22 cellular contexts compared by ENCODE assay signal in the genomic region with DNA sequence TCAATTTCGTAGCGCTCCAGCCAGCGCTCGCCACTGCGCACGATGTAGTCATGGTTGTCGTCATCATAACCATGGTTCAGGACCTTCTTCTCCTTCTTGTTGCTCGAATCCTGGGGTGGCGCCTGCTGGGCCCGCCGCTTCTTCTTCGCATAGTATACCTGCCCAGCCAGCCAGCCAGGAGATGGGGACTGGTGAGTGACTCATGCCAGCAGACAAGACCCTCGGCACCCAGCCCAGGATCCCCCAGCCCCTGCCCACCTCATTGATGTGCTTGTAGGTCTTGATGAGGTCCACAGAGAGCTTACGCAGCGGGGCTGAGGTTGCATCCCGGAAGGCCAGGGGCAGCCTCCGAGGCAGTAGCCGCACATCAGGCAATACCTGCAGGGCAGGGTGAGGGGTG. TPM values are rescaled to one million over a fixed set of nuclear protein-coding genes. Genes with fewer than 3 reads are reported as not detected.
DNase-seq lines count a peak whose midpoint lies in the region; ATAC-seq, FAIRE-seq and TF ChIP-seq lines count a peak whose summit lies in the region.
"Had no signal": no experiment of that assay in that cellular context is flagged by ENCODE, and none has a peak within 500 bp of the region (broad histone marks: within the 10 kb centered on the region; RNA-seq: fewer than 3 reads in every experiment).

No MANE protein-coding gene starts in this region.

- no peak overlapping the region for H3K4me3 ChIP-seq in HepG2 (replicated peaks in 1 of 3; ENCODE audit: insufficient read depth in 1 of 3, low read depth in 2 of 3, low read length in 3 of 3)
- no peak overlapping the region for H3K4me3 ChIP-seq in right lobe of liver
- H3K4me3 ChIP-seq in kidney (ENCODE audit: low read length in 2 of 2): no peak overlapping the region
- H3K4me3 ChIP-seq in neuronal stem cell (ENCODE audit: low read length in 2 of 2): no peak overlapping the region

- H2BK120ac ChIP-seq in neuronal stem cell (ENCODE audit: low read depth, low read length): no peak overlapping the region

- H3K79me1 ChIP-seq in neuronal stem cell (ENCODE audit: low read depth, low read length): peaks cover 18% of the 10 kb centered on the region

- H3K27me3 ChIP-seq in HepG2 (ENCODE audit: control insufficient read depth in 1 of 2, insufficient read depth in 2 of 2, low read length in 2 of 2) (no peaks in the 10 kb centered on the region), right lobe of liver (no peaks in the 10 kb centered on the region), neuronal stem cell (ENCODE audit: control insufficient read depth in 3 of 3, insufficient read depth in 3 of 3, low read depth in 1 of 3, low read length in 3 of 3) (no peaks in the 10 kb centered on the region)

- H2BK5ac ChIP-seq in neuronal stem cell (ENCODE audit: low read length): peak overlapping the region; percentile 46

- H2AK5ac ChIP-seq in neuronal stem cell (ENCODE audit: low read depth, low read length): no peak overlapping the region

- no peak overlapping the region for H3K4me2 ChIP-seq in HepG2 (ENCODE audit: low read depth, low read length)
- H3K4me2 ChIP-seq in neuronal stem cell (ENCODE audit: insufficient read depth, low read length, poor library complexity, severe bottlenecking): no peak overlapping the region

- H3K9me3 ChIP-seq in HepG2 (ENCODE audit: low read length) (no peaks in the 10 kb centered on the region), right lobe of liver (no peaks in the 10 kb centered on the region), kidney (ENCODE audit: control insufficient read depth in 1 of 2, low read length in 2 of 2) (no peaks in the 10 kb centered on the region), neuronal stem cell (replicated peaks in 1 of 2; ENCODE audit: control insufficient read depth in 2 of 2, insufficient read depth in 1 of 2, low read depth in 1 of 2, low read length in 2 of 2) (no peaks in the 10 kb centered on the region)

- TF ChIP-seq CTCF in HepG2 (CRISPR knock-in tag; IDR thresholded peaks at IDR 0.05) (no peak), right lobe of liver (IDR thresholded peaks at IDR 0.05) (no peak), kidney (IDR thresholded peaks at IDR 0.05; ENCODE audit: borderline replicate concordance, extremely low read depth, insufficient read depth) (no peak)

- H4K8ac ChIP-seq in neuronal stem cell (ENCODE audit: low read depth, low read length): peak overlapping the region; percentile 53

- in situ Hi-C loops in HepG2 (cut with HindIII; ENCODE audit: extremely low pct_ligation_motif_present, low pct_unique_long_range_greater_than_20kb): no loop called here

- H3K79me2 ChIP-seq in HepG2 (ENCODE audit: insufficient read depth, low read length): no peaks in the 10 kb centered on the region

- 97% methylated on average over 14 of the region's 18 CpGs for WGBS in HepG2 (ENCODE audit: low lambda C conversion rate)
- WGBS in right lobe of liver (ENCODE audit: insufficient coverage, low coverage, low lambda C conversion rate, missing lambda C conversion rate): 91% methylated on average over 13 of the region's 18 CpGs
- no CpG with 5 or more reads among the region's 18 CpGs for WGBS in neuronal stem cell (ENCODE audit: extremely low coverage in 2 of 2, insufficient read length in 2 of 2, insufficient replicate concordance in 1 of 2), 2 donors

- peaks cover 39% of the 10 kb centered on the region for H3K4me1 Mint-ChIP-seq in activated naive CD4-positive, alpha-beta T cell treated with anti-CD3 and anti-CD28 coated beads, Interleukin-2, amount 10 ng/mL, durations not matched to agents 7 days and 5 days

- no peak overlapping the region for H3K4me3 Mint-ChIP-seq in activated naive CD4-positive, alpha-beta T cell treated with anti-CD3 and anti-CD28 coated beads, Interleukin-2, amount 10 ng/mL, durations not matched to agents 7 days and 5 days

- H3K9ac ChIP-seq in HepG2 (ENCODE audit: insufficient read depth, low read depth, low read length) (no peak overlapping the region), kidney (ENCODE audit: low read length in 2 of 2) (no peak overlapping the region), neuronal stem cell (ENCODE audit: low read depth, low read length, poor library complexity) (peak overlapping the region; percentile 30)

- TF ChIP-seq POLR2A in HepG2 (IDR thresholded peaks at IDR 0.05; ENCODE audit: insufficient read depth in 1 of 2, low read depth in 2 of 2, low read length in 2 of 2) (no peak), right lobe of liver (IDR thresholded peaks at IDR 0.05) (no peak)

- no peak overlapping the region for H3K4ac ChIP-seq in neuronal stem cell (ENCODE audit: low read length)

- H2BK12ac ChIP-seq in neuronal stem cell (ENCODE audit: low read length): no peak overlapping the region

- peaks cover 50% of the 10 kb centered on the region for H3K36me3 Mint-ChIP-seq in activated naive CD4-positive, alpha-beta T cell treated with anti-CD3 and anti-CD28 coated beads, Interleukin-2, amount 10 ng/mL, durations not matched to agents 7 days and 5 days

- no peaks in the 10 kb centered on the region for H3K9me3 Mint-ChIP-seq in activated naive CD4-positive, alpha-beta T cell treated with anti-CD3 and anti-CD28 coated beads, Interleukin-2, amount 10 ng/mL, durations not matched to agents 7 days and 5 days

- FAIRE-seq in HepG2 (lab: Jason Lieb, UNC) (no peak), kidney (lab: Jason Lieb, UNC) (no peak)
- FAIRE-seq: A204.1, GM18507, H1, RCC 7860 had no signal

- intact Hi-C loops in HepG2 (cut with micrococcal nuclease; ENCODE audit: unreplicated experiment) (no loop called here), right lobe of liver (cut with DNase I) (no loop called here), kidney (cut with DNase I) (no loop called here)

- no peak overlapping the region for H2BK15ac ChIP-seq in neuronal stem cell (ENCODE audit: low read length)

- no TSS peak for BruUV-seq in HepG2 (replicated peaks; lab: Mats Ljungman, UMichigan)

- CTCF ChIA-PET in HepG2 (lab: Yijun Ruan, JAX; ENCODE audit: low intra/inter-chr PET ratio, low total read pairs): no interaction called here
- CTCF ChIA-PET in activated naive CD4-positive, alpha-beta T cell treated with anti-CD3 and anti-CD28 coated beads, Interleukin-2, amount 10 ng/mL, durations not matched to agents 7 days and 5 days (lab: Charles Lee): interaction anchor here (0.6 to 3.3 kb wide), 2 partner anchors 12 to 13 kb away, joined by 5 to 20 read pairs; no protein-coding TSS in a partner anchor

- H3K27me3 Mint-ChIP-seq in activated naive CD4-positive, alpha-beta T cell treated with anti-CD3 and anti-CD28 coated beads, Interleukin-2, amount 10 ng/mL, durations not matched to agents 7 days and 5 days: no peaks in the 10 kb centered on the region

- H3K18ac ChIP-seq in neuronal stem cell (ENCODE audit: low read length): peak overlapping the region; percentile 25

- H2AFZ ChIP-seq in HepG2 (ENCODE audit: low read length) (no peak overlapping the region), neuronal stem cell (ENCODE audit: low read length) (no peak overlapping the region)

- ATAC-seq in HepG2: no peak
- no peak for ATAC-seq in right lobe of liver
- ATAC-seq in GM21360 (IDR thresholded peaks at IDR 0.05; ENCODE audit: unreplicated experiment): no peak
- ATAC-seq: Right ventricle myocardium inferior had no signal

- no peak for DNase-seq in HepG2 (ENCODE audit: low spot score)
- no peak for DNase-seq in right lobe of liver
- DNase-seq in kidney: peak; percentile 66
- no peak for DNase-seq in neuronal stem cell (ENCODE audit: low spot score)
- DNase-seq in SKM-1 treated with dmso at 0.1 percent for 144 hours (lab: John Stamatoyannopoulos, UW; ENCODE audit: unreplicated experiment): no peak
- no peak for DNase-seq in activated naive CD4-positive, alpha-beta T cell treated with anti-CD3 and anti-CD28 coated beads, Interleukin-2, amount 10 ng/mL, durations not matched to agents 7 days and 5 days
- DNase-seq in DMS79 (lab: John Stamatoyannopoulos, UW): no peak
- DNase-seq: GDM1, Kasumi-1, NCI-H1694 treated with DMSO at 0.1 percent for 48 hours, NCI-H2081 treated with DMSO at 0.1 percent for 48 hours, NCI-H2171 treated with DMSO at 0.1 percent for 48 hours, NCI-H524 treated with DMSO at 0.1 percent for 48 hours, OCI-M1 had no signal

- H3K27ac Mint-ChIP-seq in activated naive CD4-positive, alpha-beta T cell treated with anti-CD3 and anti-CD28 coated beads, Interleukin-2, amount 10 ng/mL, durations not matched to agents 7 days and 5 days: no peak overlapping the region

- H3K36me3 ChIP-seq in HepG2 (replicated peaks in 1 of 2; ENCODE audit: control insufficient read depth in 1 of 2, insufficient read depth in 2 of 2, low read length in 2 of 2): peaks cover 25 to 52% of the 10 kb centered on the region in 2 experiments; a peak in 4 of 5 replicates
- H3K36me3 ChIP-seq in right lobe of liver: peaks cover 0 to 27% (median 7%) of the 10 kb centered on the region in 4 donors
- H3K36me3 ChIP-seq in kidney (ENCODE audit: control insufficient read depth in 1 of 2, insufficient read depth in 2 of 2, low read length in 2 of 2): peaks cover 23 to 52% of the 10 kb centered on the region in 2 donors
- peaks cover 47 to 84% of the 10 kb centered on the region in 2 donors for H3K36me3 ChIP-seq in neuronal stem cell (replicated peaks in 1 of 2; ENCODE audit: control insufficient read depth in 2 of 2, insufficient read depth in 2 of 2, low read length in 2 of 2)

- peak overlapping the region; percentile 74 for H3K23ac ChIP-seq in neuronal stem cell (ENCODE audit: low read depth, low read length, poor library complexity)

- H3K27ac ChIP-seq in HepG2 (ENCODE audit: extremely low read length, insufficient read depth, low read length) (no peak overlapping the region), right lobe of liver (no peak overlapping the region), kidney (ENCODE audit: low read depth in 2 of 2, low read length in 2 of 2) (no peak overlapping the region), neuronal stem cell (replicated peaks; ENCODE audit: low read length) (no peak overlapping the region)
- H3K27ac ChIP-seq: C4-2B had no signal

- H4K20me1 ChIP-seq in HepG2 (ENCODE audit: insufficient read depth, low read length): no peaks in the 10 kb centered on the region

- POLR2A ChIA-PET in HepG2 (lab: Yijun Ruan, JAX): no interaction called here

- no peak for TF ChIP-seq RAD21 in HepG2 (CRISPR knock-in tag; IDR thresholded peaks at IDR 0.05)

- no peaks in the 10 kb centered on the region for H3K4me1 ChIP-seq in HepG2 (ENCODE audit: insufficient read depth, low read length)
- H3K4me1 ChIP-seq in right lobe of liver: peaks cover 0 to 16% (median 3%) of the 10 kb centered on the region in 4 donors
- H3K4me1 ChIP-seq in kidney (ENCODE audit: control insufficient read depth in 1 of 2, insufficient read depth in 1 of 2, low read depth in 1 of 2, low read length in 2 of 2): peaks cover 7 to 13% of the 10 kb centered on the region in 2 donors
- H3K4me1 ChIP-seq in neuronal stem cell (ENCODE audit: control insufficient read depth in 2 of 2, insufficient read depth in 1 of 2, low read depth in 1 of 2, low read length in 2 of 2): peaks cover 13 to 19% of the 10 kb centered on the region in 2 donors

- no peak overlapping the region for H3K14ac ChIP-seq in neuronal stem cell (ENCODE audit: low read length)

- TF ChIP-seq EP300 in HepG2 (IDR thresholded peaks at IDR 0.05; ENCODE audit: low read depth in 2 of 2, low read length in 2 of 2): no peak
- TF ChIP-seq EP300 in HepG2 (CRISPR knock-in tag; IDR thresholded peaks at IDR 0.05; ENCODE audit: borderline replicate concordance): no peak

- H4K91ac ChIP-seq in neuronal stem cell (ENCODE audit: low read depth, low read length, poor library complexity): no peak overlapping the region

RNA-seq across cellular contexts. Expression of gene DYRK1B, which starts 3.6 kb away (rescaled TPM):
- 0.45 and 0.82 TPM in 2 replicates for total RNA-seq in HepG2 (2016; rRNA removed; fragmentation: Illumina TruSeq; extraction: Trizol)
- 1.2 and 1.7 TPM in 2 replicates for total RNA-seq in HepG2 (2016; cell fraction: cytosol; rRNA removed; fragmentation: Illumina TruSeq; extraction: Trizol; ENCODE audit: low read depth)
- 0.39 and 1.3 TPM in 2 replicates for total RNA-seq in HepG2 (2016; cell fraction: insoluble cytoplasmic fraction; rRNA removed; fragmentation: Illumina TruSeq; extraction: Trizol)
- 1.00 and 1.1 TPM in 2 replicates for total RNA-seq in HepG2 (2016; cell fraction: membrane; rRNA removed; fragmentation: Illumina TruSeq; extraction: Trizol)
- total RNA-seq in HepG2 (2016; cell fraction: nucleus; rRNA removed; fragmentation: Illumina TruSeq; extraction: Trizol): 1.3 and 1.5 TPM in 2 replicates
- polyA plus RNA-seq in HepG2 (2011; rRNA removed): 1.1 and 1.3 TPM in 2 replicates
- polyA plus RNA-seq in HepG2 (2011; cell fraction: cytosol; rRNA removed): 0.50 and 0.64 TPM in 2 replicates
- polyA plus RNA-seq in HepG2 (2011; cell fraction: nucleus; rRNA removed): 5.0 and 6.5 TPM in 2 replicates
- polyA plus RNA-seq in HepG2 (2012): 2.0 and 2.5 TPM in 2 replicates
- polyA plus RNA-seq in HepG2 (2016; cell fraction: cytosol; fragmentation: Illumina TruSeq; extraction: Trizol; ENCODE audit: low read depth): 1.7 and 1.9 TPM in 2 replicates
- polyA plus RNA-seq in HepG2 (2016; cell fraction: insoluble cytoplasmic fraction; fragmentation: Illumina TruSeq; extraction: Trizol; ENCODE audit: low read depth): 0.58 and 0.68 TPM in 2 replicates
- 1.8 and 2.4 TPM in 2 replicates for polyA plus RNA-seq in HepG2 (2016; cell fraction: membrane; fragmentation: Illumina TruSeq; extraction: Trizol; ENCODE audit: low read depth)
- 4.3 and 5.9 TPM in 2 replicates for polyA plus RNA-seq in HepG2 (2016; cell fraction: nucleus; fragmentation: Illumina TruSeq; extraction: Trizol; ENCODE audit: insufficient read depth, low read depth)
- polyA minus RNA-seq in HepG2 (2011; rRNA and poly(A)+ RNA removed; ENCODE audit: low replicate concordance): 1.2 and 13.7 TPM in 2 replicates
- polyA minus RNA-seq in HepG2 (2011; cell fraction: cytosol; rRNA and poly(A)+ RNA removed): not detected in 2 replicates
- polyA minus RNA-seq in HepG2 (2011; cell fraction: nucleus; rRNA and poly(A)+ RNA removed): 1.3 and 2.7 TPM in 2 replicates
- total RNA-seq in right lobe of liver: 1 to 10 TPM; 2.5 to 6.3 (median 4.4) TPM
- total RNA-seq in kidney: 28.9 TPM
- polyA plus RNA-seq in kidney (ENCODE audit: insufficient read depth, low read depth, low replicate concordance): 18.9 TPM
- 36.7 TPM for polyA plus RNA-seq in neuronal stem cell (2013, experiment 1 of 2)
- polyA plus RNA-seq in neuronal stem cell (2013, experiment 2 of 2): 35.1 TPM

RNA-seq across cellular contexts. Expression of gene FBL, which starts 15.8 kb away (rescaled TPM):
- total RNA-seq in HepG2 (2016; rRNA removed; fragmentation: Illumina TruSeq; extraction: Trizol) (153 and 235 TPM in 2 replicates), right lobe of liver (10 to 100 TPM; 46.1 to 76.2 (median 51.4) TPM), kidney (165 TPM)
- 97.6 and 118 TPM in 2 replicates for total RNA-seq in HepG2 (2016; cell fraction: cytosol; rRNA removed; fragmentation: Illumina TruSeq; extraction: Trizol; ENCODE audit: low read depth)
- total RNA-seq in HepG2 (2016; cell fraction: insoluble cytoplasmic fraction; rRNA removed; fragmentation: Illumina TruSeq; extraction: Trizol): 156 and 237 TPM in 2 replicates
- total RNA-seq in HepG2 (2016; cell fraction: membrane; rRNA removed; fragmentation: Illumina TruSeq; extraction: Trizol): 195 and 220 TPM in 2 replicates
- total RNA-seq in HepG2 (2016; cell fraction: nucleus; rRNA removed; fragmentation: Illumina TruSeq; extraction: Trizol): 85.6 and 92.5 TPM in 2 replicates
- polyA plus RNA-seq in HepG2 (2011; rRNA removed) (408 and 468 TPM in 2 replicates), kidney (ENCODE audit: insufficient read depth, low read depth, low replicate concordance) (155 TPM)
- polyA plus RNA-seq in HepG2 (2011; cell fraction: cytosol; rRNA removed): 399 and 528 TPM in 2 replicates
- polyA plus RNA-seq in HepG2 (2011; cell fraction: nucleus; rRNA removed): 142 and 169 TPM in 2 replicates
- 311 and 349 TPM in 2 replicates for polyA plus RNA-seq in HepG2 (2012)
- 376 and 452 TPM in 2 replicates for polyA plus RNA-seq in HepG2 (2016; cell fraction: cytosol; fragmentation: Illumina TruSeq; extraction: Trizol; ENCODE audit: low read depth)
- 420 and 553 TPM in 2 replicates for polyA plus RNA-seq in HepG2 (2016; cell fraction: insoluble cytoplasmic fraction; fragmentation: Illumina TruSeq; extraction: Trizol; ENCODE audit: low read depth)
- polyA plus RNA-seq in HepG2 (2016; cell fraction: membrane; fragmentation: Illumina TruSeq; extraction: Trizol; ENCODE audit: low read depth): 376 and 422 TPM in 2 replicates
- polyA plus RNA-seq in HepG2 (2016; cell fraction: nucleus; fragmentation: Illumina TruSeq; extraction: Trizol; ENCODE audit: insufficient read depth, low read depth): 243 and 256 TPM in 2 replicates
- polyA minus RNA-seq in HepG2 (2011; rRNA and poly(A)+ RNA removed; ENCODE audit: low replicate concordance): 543 and 868 TPM in 2 replicates
- polyA minus RNA-seq in HepG2 (2011; cell fraction: cytosol; rRNA and poly(A)+ RNA removed): 96.2 and 102 TPM in 2 replicates
- 21.2 and 34.9 TPM in 2 replicates for polyA minus RNA-seq in HepG2 (2011; cell fraction: nucleus; rRNA and poly(A)+ RNA removed)
- 435 TPM for polyA plus RNA-seq in neuronal stem cell (2013, experiment 1 of 2)
- polyA plus RNA-seq in neuronal stem cell (2013, experiment 2 of 2): 415 TPM

RNA-seq across cellular contexts. Expression of gene LEUTX, which starts 51.8 kb away (rescaled TPM):
- total RNA-seq in HepG2 (2016; rRNA removed; fragmentation: Illumina TruSeq; extraction: Trizol) (not detected in 2 replicates), right lobe of liver (not detected), kidney (not detected)
- total RNA-seq in HepG2 (2016; cell fraction: cytosol; rRNA removed; fragmentation: Illumina TruSeq; extraction: Trizol; ENCODE audit: low read depth): not detected in 2 replicates
- not detected in 2 replicates for total RNA-seq in HepG2 (2016; cell fraction: insoluble cytoplasmic fraction; rRNA removed; fragmentation: Illumina TruSeq; extraction: Trizol)
- total RNA-seq in HepG2 (2016; cell fraction: membrane; rRNA removed; fragmentation: Illumina TruSeq; extraction: Trizol): not detected in 2 replicates
- not detected in 2 replicates for total RNA-seq in HepG2 (2016; cell fraction: nucleus; rRNA removed; fragmentation: Illumina TruSeq; extraction: Trizol)
- polyA plus RNA-seq in HepG2 (2011; rRNA removed) (not detected in 2 replicates), kidney (ENCODE audit: insufficient read depth, low read depth, low replicate concordance) (not detected)
- polyA plus RNA-seq in HepG2 (2011; cell fraction: cytosol; rRNA removed): not detected in 2 replicates
- not detected in 2 replicates for polyA plus RNA-seq in HepG2 (2011; cell fraction: nucleus; rRNA removed)
- polyA plus RNA-seq in HepG2 (2012): not detected in 2 replicates
- not detected in 2 replicates for polyA plus RNA-seq in HepG2 (2016; cell fraction: cytosol; fragmentation: Illumina TruSeq; extraction: Trizol; ENCODE audit: low read depth)
- polyA plus RNA-seq in HepG2 (2016; cell fraction: insoluble cytoplasmic fraction; fragmentation: Illumina TruSeq; extraction: Trizol; ENCODE audit: low read depth): not detected in 2 replicates
- polyA plus RNA-seq in HepG2 (2016; cell fraction: membrane; fragmentation: Illumina TruSeq; extraction: Trizol; ENCODE audit: low read depth): not detected in 2 replicates
- not detected in 2 replicates for polyA plus RNA-seq in HepG2 (2016; cell fraction: nucleus; fragmentation: Illumina TruSeq; extraction: Trizol; ENCODE audit: insufficient read depth, low read depth)
- polyA minus RNA-seq in HepG2 (2011; rRNA and poly(A)+ RNA removed; ENCODE audit: low replicate concordance): not detected in 2 replicates
- not detected in 2 replicates for polyA minus RNA-seq in HepG2 (2011; cell fraction: cytosol; rRNA and poly(A)+ RNA removed)
- not detected in 2 replicates for polyA minus RNA-seq in HepG2 (2011; cell fraction: nucleus; rRNA and poly(A)+ RNA removed)
- polyA plus RNA-seq in neuronal stem cell (2013, experiment 1 of 2): not detected
- not detected for polyA plus RNA-seq in neuronal stem cell (2013, experiment 2 of 2)
- total RNA-seq: H1, MCF 10A, Right ventricle myocardium inferior had no signal
- polyA plus RNA-seq: H1 had no signal
